ENCODE assay signal across 25 cellular contexts in the genomic region with DNA sequence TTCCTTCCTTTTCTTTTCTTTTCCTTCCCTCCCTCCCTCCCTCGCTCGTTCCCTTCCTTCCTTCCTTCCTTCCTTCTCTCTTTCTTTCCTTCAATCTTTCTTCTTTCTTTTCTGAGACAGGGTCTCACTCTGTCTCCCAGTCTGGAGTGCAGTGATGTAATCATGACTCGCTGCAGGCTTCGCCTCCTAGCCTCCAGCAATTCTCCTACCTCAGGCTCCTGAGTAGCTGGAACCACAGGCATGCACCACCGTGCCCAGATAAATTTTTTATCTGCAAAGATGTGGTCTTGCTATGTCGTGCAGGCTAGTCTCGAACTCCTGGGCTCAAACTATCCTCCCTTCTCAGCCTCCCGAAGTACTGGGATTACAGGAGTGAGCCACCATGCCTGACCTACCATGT.
A peak's percentile ranks its signal among the peaks of the same experiment; 100 is the strongest.
DNase-seq lines count a peak whose midpoint lies in the region; ATAC-seq and TF ChIP-seq lines count a peak whose summit lies in the region.
"Had no signal": no experiment of that assay in that cellular context is flagged by ENCODE, and none has a peak within 500 bp of the region (broad histone marks: within the 10 kb centered on the region; RNA-seq: fewer than 3 reads in every experiment).

No MANE protein-coding gene starts in this region.

- intact Hi-C loops in aorta (cut with DNase I) = no loop called here

- WGBS in aorta, 2 donors = 87% methylated on average over 8 of the region's 8 CpGs

- DNase-seq in AG04450 (ENCODE audit: low read depth, low spot score) = peak; percentile 7
- DNase-seq in HT1080 (ENCODE audit: low read depth) = peak; percentile 44
- peak; percentile 82 for DNase-seq in astrocyte of the hippocampus (ENCODE audit: low read depth, low spot score)
- DNase-seq in glomerular visceral epithelial cell (ENCODE audit: extremely low spot score) = peak; percentile 45
- DNase-seq in AG20443 (ENCODE audit: low spot score) = no peak
- DNase-seq in aorta = no peak
- DNase-seq: activated CD4-positive, alpha-beta T cell treated with anti-CD3 and anti-CD28 coated beads for 1 hour; activated CD8-positive, alpha-beta memory T cell treated with anti-CD3 and anti-CD28 coated beads for 24 hours; activated naive CD4-positive, alpha-beta T cell treated with anti-CD3 and anti-CD28 coated beads, Interleukin-2, amount 50 U/mL, for 16 hours; activated T-cell treated with anti-CD3 and anti-CD28 coated beads, Interleukin-2, amount 50 U/mL, for 48 hours; CD4-positive, alpha-beta memory T cell; cortex of kidney; left cardiac atrium; NCI-H146; NCI-H2171; NCI-H69; pancreas; right lobe of liver; Right ventricle myocardium superior had no signal

- no peaks in the 10 kb centered on the region for H3K4me1 ChIP-seq in aorta (ENCODE audit: control insufficient read depth in 1 of 2, insufficient read depth in 2 of 2, low read length in 2 of 2)
- H3K4me1 ChIP-seq: pancreas, right lobe of liver had no signal

- H3K27me3 ChIP-seq in AG04450 (ENCODE audit: control insufficient read depth, insufficient read depth, low read length) (peaks cover 5% of the 10 kb centered on the region), aorta (ENCODE audit: control insufficient read depth in 1 of 2, insufficient read depth in 2 of 2, low read length in 1 of 2) (no peaks in the 10 kb centered on the region)
- H3K27me3 ChIP-seq: pancreas, right lobe of liver had no signal

- H3K4me3 ChIP-seq in AG04450 (ENCODE audit: low read depth, low read length) (no peak overlapping the region), aorta (ENCODE audit: low read length in 2 of 2) (no peak overlapping the region)
- H3K4me3 ChIP-seq: pancreas, right lobe of liver, thoracic aorta had no signal

- CTCF ChIA-PET in AG04450 (lab: Charles Lee) = no interaction called here

- H3K9me3 ChIP-seq in AG04450 (ENCODE audit: control insufficient read depth, insufficient read depth, low read length) (peaks cover 4% of the 10 kb centered on the region; the same call in 1 of the 2 replicates), aorta (ENCODE audit: control insufficient read depth, low read length) (no peaks in the 10 kb centered on the region)
- H3K9me3 ChIP-seq: pancreas, right lobe of liver, thoracic aorta had no signal

- H3K36me3 ChIP-seq in aorta (ENCODE audit: control insufficient read depth in 1 of 2, insufficient read depth in 2 of 2, low read length in 1 of 2) = no peaks in the 10 kb centered on the region
- H3K36me3 ChIP-seq: pancreas, right lobe of liver, thoracic aorta had no signal

- H3K27ac ChIP-seq in AG04450 (ENCODE audit: low read depth, low read length) (no peak overlapping the region), aorta (ENCODE audit: low read depth in 1 of 2, low read length in 2 of 2) (no peak overlapping the region)
- H3K27ac ChIP-seq: pancreas, right lobe of liver, thoracic aorta had no signal

- POLR2A ChIA-PET in AG04450 (lab: Yijun Ruan, JAX) = no interaction called here

- no peak for TF ChIP-seq CTCF in AG04450 (IDR thresholded peaks at IDR 0.05; ENCODE audit: low read depth, low read length)

- ATAC-seq in HG03460 (IDR thresholded peaks at IDR 0.05; ENCODE audit: unreplicated experiment) (no peak), GM18873 (IDR thresholded peaks at IDR 0.05; ENCODE audit: low FRiP score, unreplicated experiment) (no peak), aorta (ENCODE audit: low FRiP score) (no peak)
- ATAC-seq: HCT116; HepG2; left cardiac atrium; pancreas; right lobe of liver; stimulated activated memory B cell treated with anti-CD40 and anti-IgM and Interleukin-4, amounts not matched to agents 10 μg/mL and 1 μg/mL and 100 μg/mL, for 72 hours had no signal

Comparison
In these comparisons a context has a peak if more than half of its experiments do, and no peak if none do; other contexts are left out.
1. DNase-seq: peak in AG04450 (single experiment), HT1080 (single experiment), astrocyte of the hippocampus (single experiment) and glomerular visceral epithelial cell (single experiment); none in AG20443 (single experiment) and aorta (0 of 2).